ENCODE assay signal across 1 cellular context in genomic region chr11:120863359-120863758, GRCh38.
TF ChIP-seq lines count a peak whose summit lies in the region.

No MANE protein-coding gene starts in this region.

TF ChIP-seq in HepG2, 621 proteins besides CTCF, POLR2A, EP300 and RAD21 (continued from another document):
- no peak for TF ChIP-seq LRRFIP1 (CRISPR knock-in tag; conservative IDR thresholded peaks at IDR 0.05)
- no peak for TF ChIP-seq NAIF1 (CRISPR knock-in tag; IDR thresholded peaks at IDR 0.05; ENCODE audit: borderline replicate concordance)
- TF ChIP-seq NPAS2 (CRISPR knock-in tag; IDR thresholded peaks at IDR 0.05; ENCODE audit: borderline replicate concordance) = no peak
- TF ChIP-seq ZNF232 (CRISPR knock-in tag; IDR thresholded peaks at IDR 0.05; ENCODE audit: borderline replicate concordance) = no peak
- no peak for TF ChIP-seq ZNF704 (CRISPR knock-in tag; IDR thresholded peaks at IDR 0.05; ENCODE audit: borderline replicate concordance)
- TF ChIP-seq PAXIP1 (CRISPR knock-in tag; conservative IDR thresholded peaks at IDR 0.05) = no peak
- TF ChIP-seq RAD51 (IDR thresholded peaks at IDR 0.05; ENCODE audit: borderline replicate concordance) = no peak
- TF ChIP-seq PAF1 (CRISPR knock-in tag; IDR thresholded peaks at IDR 0.05) = no peak
- TF ChIP-seq ARNTL (CRISPR knock-in tag; IDR thresholded peaks at IDR 0.05) = no peak
- no peak for TF ChIP-seq ZNF547 (CRISPR knock-in tag; IDR thresholded peaks at IDR 0.05)
- TF ChIP-seq MED8 (CRISPR knock-in tag; IDR thresholded peaks at IDR 0.05; ENCODE audit: insufficient replicate concordance) = no peak
- no peak for TF ChIP-seq NCOR1 (IDR thresholded peaks at IDR 0.05; ENCODE audit: borderline replicate concordance, low read length)
- TF ChIP-seq ZNF451 (CRISPR knock-in tag; IDR thresholded peaks at IDR 0.05) = no peak
- TF ChIP-seq ZNF17 (CRISPR knock-in tag; IDR thresholded peaks at IDR 0.05) = no peak
- TF ChIP-seq ZBTB4 (CRISPR knock-in tag; IDR thresholded peaks at IDR 0.05; ENCODE audit: borderline replicate concordance) = no peak
- TF ChIP-seq MIER2 (CRISPR knock-in tag; IDR thresholded peaks at IDR 0.05) = no peak
- TF ChIP-seq ZNF782 (CRISPR knock-in tag; IDR thresholded peaks at IDR 0.05; ENCODE audit: borderline replicate concordance) = no peak
- TF ChIP-seq KAT8 (CRISPR knock-in tag; IDR thresholded peaks at IDR 0.05) = no peak
- TF ChIP-seq CBFB (CRISPR knock-in tag; IDR thresholded peaks at IDR 0.05) = no peak
